In the genomic region with DNA sequence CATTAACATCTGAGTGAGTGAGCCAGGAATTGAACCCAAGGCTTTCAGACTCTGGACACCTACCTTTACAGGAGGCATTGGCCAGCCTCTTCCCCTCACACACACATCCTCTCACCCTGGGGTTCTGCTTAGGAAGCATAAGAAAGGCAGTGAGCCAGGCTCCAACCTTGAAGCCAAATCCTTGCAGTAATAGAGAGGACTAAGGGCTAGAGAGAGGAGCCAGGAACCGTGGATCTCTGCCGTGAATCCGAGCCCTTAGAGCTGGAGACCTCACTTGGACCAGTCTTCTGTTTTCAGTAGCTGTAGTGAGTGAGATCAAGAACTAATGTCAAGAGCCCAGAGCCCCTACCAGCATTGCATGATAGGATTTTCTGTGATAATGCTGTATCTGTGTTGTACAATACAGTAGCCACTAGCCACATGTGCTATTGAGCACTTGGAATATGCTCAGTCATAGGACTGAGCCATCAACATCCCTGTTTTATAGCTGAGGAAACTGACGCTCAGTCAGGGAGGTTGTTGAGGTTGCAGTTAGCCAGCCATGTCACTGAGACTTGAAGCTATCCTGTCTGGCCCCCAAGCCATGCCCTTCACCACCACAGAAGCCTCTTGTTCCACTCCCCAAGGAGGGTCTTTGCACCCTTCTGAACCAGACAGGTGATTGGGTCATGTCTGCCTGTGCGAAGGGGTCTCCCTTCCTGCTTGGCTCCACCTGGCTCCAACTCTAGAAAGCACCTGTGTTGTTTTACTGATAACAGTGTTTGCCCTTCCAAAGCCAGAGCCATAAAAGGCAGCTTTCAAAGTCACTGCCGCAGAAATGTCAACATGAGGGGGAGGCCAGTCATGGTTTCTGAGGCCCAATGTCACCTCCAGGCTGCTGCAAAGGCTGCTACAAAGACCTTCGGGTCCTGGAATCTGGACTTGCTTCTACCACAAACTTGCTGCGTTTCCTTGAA, we compare ENCODE assay signal across 1 cellular context.
TF ChIP-seq lines count a peak whose summit lies in the region.

No MANE protein-coding gene starts in this region.

TF ChIP-seq in K562, 482 proteins besides CTCF, POLR2A, EP300 and RAD21 (continued from another document):
- TF ChIP-seq, protein P1, sequence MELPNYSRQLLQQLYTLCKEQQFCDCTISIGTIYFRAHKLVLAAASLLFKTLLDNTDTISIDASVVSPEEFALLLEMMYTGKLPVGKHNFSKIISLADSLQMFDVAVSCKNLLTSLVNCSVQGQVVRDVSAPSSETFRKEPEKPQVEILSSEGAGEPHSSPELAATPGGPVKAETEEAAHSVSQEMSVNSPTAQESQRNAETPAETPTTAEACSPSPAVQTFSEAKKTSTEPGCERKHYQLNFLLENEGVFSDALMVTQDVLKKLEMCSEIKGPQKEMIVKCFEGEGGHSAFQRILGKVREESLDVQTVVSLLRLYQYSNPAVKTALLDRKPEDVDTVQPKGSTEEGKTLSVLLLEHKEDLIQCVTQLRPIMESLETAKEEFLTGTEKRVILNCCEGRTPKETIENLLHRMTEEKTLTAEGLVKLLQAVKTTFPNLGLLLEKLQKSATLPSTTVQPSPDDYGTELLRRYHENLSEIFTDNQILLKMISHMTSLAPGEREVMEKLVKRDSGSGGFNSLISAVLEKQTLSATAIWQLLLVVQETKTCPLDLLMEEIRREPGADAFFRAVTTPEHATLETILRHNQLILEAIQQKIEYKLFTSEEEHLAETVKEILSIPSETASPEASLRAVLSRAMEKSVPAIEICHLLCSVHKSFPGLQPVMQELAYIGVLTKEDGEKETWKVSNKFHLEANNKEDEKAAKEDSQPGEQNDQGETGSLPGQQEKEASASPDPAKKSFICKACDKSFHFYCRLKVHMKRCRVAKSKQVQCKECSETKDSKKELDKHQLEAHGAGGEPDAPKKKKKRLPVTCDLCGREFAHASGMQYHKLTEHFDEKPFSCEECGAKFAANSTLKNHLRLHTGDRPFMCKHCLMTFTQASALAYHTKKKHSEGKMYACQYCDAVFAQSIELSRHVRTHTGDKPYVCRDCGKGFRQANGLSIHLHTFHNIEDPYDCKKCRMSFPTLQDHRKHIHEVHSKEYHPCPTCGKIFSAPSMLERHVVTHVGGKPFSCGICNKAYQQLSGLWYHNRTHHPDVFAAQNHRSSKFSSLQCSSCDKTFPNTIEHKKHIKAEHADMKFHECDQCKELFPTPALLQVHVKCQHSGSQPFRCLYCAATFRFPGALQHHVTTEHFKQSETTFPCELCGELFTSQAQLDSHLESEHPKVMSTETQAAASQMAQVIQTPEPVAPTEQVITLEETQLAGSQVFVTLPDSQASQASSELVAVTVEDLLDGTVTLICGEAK (IDR thresholded peaks at IDR 0.05): no peak
- TF ChIP-seq, protein P1 (CRISPR knock-in tag; IDR thresholded peaks at IDR 0.05): no peak
- 0 out of 2 replicates have a peak, but pooled peaks have one; percentile 30 for TF ChIP-seq ZNF57 (CRISPR knock-in tag; IDR thresholded peaks at IDR 0.05)
